14 cellular contexts compared by ENCODE assay signal in genomic region chr10:3228610-3228945, GRCh38. TPM values are rescaled to one million over a fixed set of nuclear protein-coding genes. Genes with fewer than 3 reads are reported as not detected.
DNase-seq lines count a peak whose midpoint lies in the region; ATAC-seq and TF ChIP-seq lines count a peak whose summit lies in the region.
"Had no signal": no experiment of that assay in that cellular context is flagged by ENCODE, and none has a peak within 500 bp of the region (broad histone marks: within the 10 kb centered on the region; RNA-seq: fewer than 3 reads in every experiment).

No MANE protein-coding gene starts in this region.

- no peak overlapping the region for H3K27ac Mint-ChIP-seq in HFFc6
- H3K27ac Mint-ChIP-seq in activated T-helper 1 cell treated with anti-CD3 and anti-CD28 coated beads, Interleukin-12 subunit alpha, Interleukin-12 subunit beta, Interleukin-2, Interleukin-4 antibody, amounts not matched to agents 30 ng/mL and 10 ng/mL and 1 ng/mL, durations not matched to agents 14 hours and 24 hours and 36 hours: no peak overlapping the region

- H3K4me1 Mint-ChIP-seq in HFFc6 (ENCODE audit: low read depth): no peaks in the 10 kb centered on the region; the same call in 1 of the 2 replicates
- H3K4me1 Mint-ChIP-seq in activated T-helper 1 cell treated with anti-CD3 and anti-CD28 coated beads, Interleukin-12 subunit alpha, Interleukin-12 subunit beta, Interleukin-2, Interleukin-4 antibody, amounts not matched to agents 30 ng/mL and 10 ng/mL and 1 ng/mL, durations not matched to agents 14 hours and 24 hours and 36 hours (ENCODE audit: low read depth): peaks cover 18% of the 10 kb centered on the region

- H3K9ac ChIP-seq in BLaER1: no peak overlapping the region

- ATAC-seq in foreskin keratinocyte: no peak
- no peak for ATAC-seq in HG02759 (IDR thresholded peaks at IDR 0.05; ENCODE audit: unreplicated experiment)

- H3K27me3 ChIP-seq in BLaER1 (no peaks in the 10 kb centered on the region), ascending aorta (no peaks in the 10 kb centered on the region), foreskin keratinocyte (no peaks in the 10 kb centered on the region)
- H3K27me3 ChIP-seq: SJCRH30 had no signal

- H3K4me1 ChIP-seq in BLaER1 (peaks cover 24% of the 10 kb centered on the region), ascending aorta (peaks cover 0 to 24% of the 10 kb centered on the region in 2 donors), foreskin keratinocyte (peaks cover 17% of the 10 kb centered on the region)

- TF ChIP-seq CTCF in HFFc6 (IDR thresholded peaks at IDR 0.05) (no peak), ascending aorta (IDR thresholded peaks at IDR 0.05) (no peak), foreskin keratinocyte (conservative IDR thresholded peaks at IDR 0.05) (no peak)

- DNase-seq in HFFc6 (no peak), ascending aorta (ENCODE audit: low spot score in 2 of 2) (no peak), foreskin keratinocyte (no peak), posterior vena cava (ENCODE audit: low spot score) (no peak), activated gamma-delta T cell treated with Interleukin-2 at 50 U/mL for 16 hours (no peak)
- DNase-seq in activated T-helper 1 cell treated with anti-CD3 and anti-CD28 coated beads, Interleukin-12 subunit alpha, Interleukin-12 subunit beta, Interleukin-2, Interleukin-4 antibody, amounts not matched to agents 30 ng/mL and 10 ng/mL and 1 ng/mL, durations not matched to agents 14 hours and 24 hours and 36 hours (ENCODE audit: low spot score): no peak
- DNase-seq: AML-193; CD4-positive, alpha-beta T cell; NCI-H1436; NCI-H2029 treated with DMSO at 0.1 percent for 48 hours; NCI-H510A treated with DMSO at 0.1 percent for 48 hours; SJCRH30 had no signal

- peaks cover 3% of the 10 kb centered on the region; the same call in 1 of the 2 replicates for H3K27me3 Mint-ChIP-seq in HFFc6 (ENCODE audit: insufficient read depth)
- H3K27me3 Mint-ChIP-seq in activated T-helper 1 cell treated with anti-CD3 and anti-CD28 coated beads, Interleukin-12 subunit alpha, Interleukin-12 subunit beta, Interleukin-2, Interleukin-4 antibody, amounts not matched to agents 30 ng/mL and 10 ng/mL and 1 ng/mL, durations not matched to agents 14 hours and 24 hours and 36 hours (ENCODE audit: insufficient read depth): peaks cover 28% of the 10 kb centered on the region

- no peaks in the 10 kb centered on the region for H3K9me3 ChIP-seq in BLaER1
- H3K9me3 ChIP-seq in ascending aorta: no peaks in the 10 kb centered on the region
- H3K9me3 ChIP-seq: SJCRH30 had no signal

- H3K27ac ChIP-seq in BLaER1 (no peak overlapping the region), ascending aorta (peak overlapping the region; percentile 37 to 60), foreskin keratinocyte (peak overlapping the region; percentile 40)
- H3K27ac ChIP-seq: SJCRH30 had no signal

- intact Hi-C loops in ascending aorta (cut with DNase I): loop anchor here (5.0 kb wide), 1 partner anchor 1014 kb away; no protein-coding TSS in a partner anchor
- intact Hi-C loops in activated T-helper 1 cell treated with anti-CD3 and anti-CD28 coated beads, Interleukin-12 subunit alpha, Interleukin-12 subunit beta, Interleukin-2, Interleukin-4 antibody, amounts not matched to agents 30 ng/mL and 10 ng/mL and 1 ng/mL, durations not matched to agents 14 hours and 24 hours and 36 hours (cut with micrococcal nuclease): loop anchor here (2.0 to 10.0 kb wide), 8 partner anchors 240 to 904 kb away; no protein-coding TSS in a partner anchor
- intact Hi-C loops in posterior vena cava (cut with DNase I): no loop called here

- H3K36me3 Mint-ChIP-seq in HFFc6 (ENCODE audit: low read depth): no peaks in the 10 kb centered on the region; the same call in 1 of the 2 replicates
- H3K36me3 Mint-ChIP-seq in activated T-helper 1 cell treated with anti-CD3 and anti-CD28 coated beads, Interleukin-12 subunit alpha, Interleukin-12 subunit beta, Interleukin-2, Interleukin-4 antibody, amounts not matched to agents 30 ng/mL and 10 ng/mL and 1 ng/mL, durations not matched to agents 14 hours and 24 hours and 36 hours (ENCODE audit: low read depth): peaks cover 2% of the 10 kb centered on the region

- H3K4me3 ChIP-seq in BLaER1 (no peak overlapping the region), ascending aorta (no peak overlapping the region)
- H3K4me3 ChIP-seq: SJCRH30 had no signal

- H3K36me3 ChIP-seq in BLaER1 (no peaks in the 10 kb centered on the region), ascending aorta (no peaks in the 10 kb centered on the region)
- H3K36me3 ChIP-seq: SJCRH30 had no signal

- no peaks in the 10 kb centered on the region for H4K20me1 ChIP-seq in BLaER1

- H3K9me3 Mint-ChIP-seq in HFFc6: no peaks in the 10 kb centered on the region
- no peaks in the 10 kb centered on the region for H3K9me3 Mint-ChIP-seq in activated T-helper 1 cell treated with anti-CD3 and anti-CD28 coated beads, Interleukin-12 subunit alpha, Interleukin-12 subunit beta, Interleukin-2, Interleukin-4 antibody, amounts not matched to agents 30 ng/mL and 10 ng/mL and 1 ng/mL, durations not matched to agents 14 hours and 24 hours and 36 hours
- H3K9me3 Mint-ChIP-seq: CD4-positive, alpha-beta T cell had no signal

- H3K4me3 Mint-ChIP-seq in HFFc6: 0 out of 2 replicates have a peak overlapping the region, but pooled peaks have one; percentile 81
- no peak overlapping the region for H3K4me3 Mint-ChIP-seq in activated T-helper 1 cell treated with anti-CD3 and anti-CD28 coated beads, Interleukin-12 subunit alpha, Interleukin-12 subunit beta, Interleukin-2, Interleukin-4 antibody, amounts not matched to agents 30 ng/mL and 10 ng/mL and 1 ng/mL, durations not matched to agents 14 hours and 24 hours and 36 hours

- H3K4me2 ChIP-seq in BLaER1: peak overlapping the region; percentile 63

RNA-seq across cellular contexts. Expression of gene PITRM1, which starts 56.0 kb away (rescaled TPM):
- total RNA-seq in HFFc6 (2021; fragmentation: NEBNext Ultra II Directional; extraction: Animal tissue kit (Norgen Biotek cat#: 25700)): 100 to 1,000 TPM; 106 to 124 (median 112) TPM
- total RNA-seq in ascending aorta (110 TPM), foreskin keratinocyte (91.4 and 101 TPM in 2 replicates), posterior vena cava (100 to 1,000 TPM in 1 of 2 donors, 10 to 100 TPM in 1; 65.9 to 112 TPM)
- 67.5 and 69.7 TPM in 2 replicates for polyA plus RNA-seq in foreskin keratinocyte
- 76.3 and 80.4 TPM in 2 replicates for total RNA-seq in activated T-helper 1 cell treated with anti-CD3 and anti-CD28 coated beads, Interleukin-12 subunit alpha, Interleukin-12 subunit beta, Interleukin-2, Interleukin-4 antibody, amounts not matched to agents 30 ng/mL and 10 ng/mL and 1 ng/mL, durations not matched to agents 14 hours and 24 hours and 36 hours

Comparison
In these comparisons a context has a peak if more than half of its experiments do, and no peak if none do; other contexts are left out.
1. intact Hi-C loops: an anchor here in ascending aorta (5.0 kb wide) and activated T-helper 1 cell treated with anti-CD3 and anti-CD28 coated beads, Interleukin-12 subunit alpha, Interleukin-12 subunit beta, Interleukin-2, Interleukin-4 antibody, amounts not matched to agents 30 ng/mL and 10 ng/mL and 1 ng/mL, durations not matched to agents 14 hours and 24 hours and 36 hours (2.0 to 10.0 kb wide); none called in posterior vena cava.